ENCODE assay signal across 1 cellular context in genomic region chr14:21989090-21989489, GRCh38.
TF ChIP-seq lines count a peak whose summit lies in the region.

No MANE protein-coding gene starts in this region.

TF ChIP-seq in SK-N-SH, 30 proteins besides CTCF, POLR2A, EP300 and RAD21 (continued from another document):
- TF ChIP-seq EZH2phosphoT487 (IDR thresholded peaks at IDR 0.05; ENCODE audit: borderline replicate concordance, low read depth) (no peak), MXI1 (IDR thresholded peaks at IDR 0.05; ENCODE audit: low read depth, low read length) (no peak), TEAD4 (IDR thresholded peaks at IDR 0.05; ENCODE audit: borderline replicate concordance, insufficient read depth) (no peak)
